Comparison of ENCODE assay signal across 13 cellular contexts in the genomic region with DNA sequence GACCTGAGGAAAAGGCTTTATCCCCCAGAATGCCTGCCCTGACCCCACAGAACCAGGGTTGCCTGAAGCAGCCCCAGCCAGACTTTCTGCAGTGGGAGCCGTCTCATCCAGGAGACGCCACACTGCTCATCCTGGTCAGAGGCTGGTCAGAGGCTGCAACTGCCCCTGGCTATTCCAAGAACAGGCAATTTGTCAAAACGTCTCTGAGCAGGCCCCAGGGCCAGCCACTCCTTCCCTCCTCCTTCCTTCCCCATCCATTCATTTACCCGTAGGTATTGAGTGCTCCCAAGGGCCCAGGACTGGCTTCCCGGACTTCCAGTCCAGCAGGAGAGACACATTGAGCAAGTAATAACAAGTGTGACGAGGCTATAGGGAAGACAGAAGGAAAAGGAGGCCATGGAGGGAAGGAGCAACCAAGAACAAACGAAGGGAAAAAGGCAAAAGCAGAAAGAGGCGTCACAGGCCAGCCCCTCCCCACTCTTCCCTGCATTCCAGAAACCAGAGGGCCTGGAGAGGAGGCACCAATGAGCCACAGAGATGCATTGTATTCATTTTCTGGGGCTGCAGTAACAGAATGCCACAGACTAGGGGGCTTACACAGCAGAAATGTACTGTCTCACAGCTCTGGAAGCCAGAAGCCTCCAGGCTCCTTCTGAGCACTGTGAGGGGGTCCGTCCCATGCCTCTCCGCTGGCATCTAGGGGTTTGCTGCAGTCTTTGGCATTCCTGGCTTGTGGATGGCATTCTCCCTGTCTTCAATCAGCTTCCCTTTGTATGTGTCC. TPM values are rescaled to one million over a fixed set of nuclear protein-coding genes. Genes with fewer than 3 reads are reported as not detected.
DNase-seq lines count a peak whose midpoint lies in the region; ATAC-seq and TF ChIP-seq lines count a peak whose summit lies in the region.
"Had no signal": no experiment of that assay in that cellular context is flagged by ENCODE, and none has a peak within 500 bp of the region (broad histone marks: within the 10 kb centered on the region; RNA-seq: fewer than 3 reads in every experiment).

No MANE protein-coding gene starts in this region.

- H3K27me3 ChIP-seq in AG04450 (ENCODE audit: control insufficient read depth, insufficient read depth, low read length), result no peaks in the 10 kb centered on the region
- H3K27me3 ChIP-seq in RWPE2 (ENCODE audit: insufficient read depth, poor library complexity, severe bottlenecking), result no peaks in the 10 kb centered on the region
- no peaks in the 10 kb centered on the region for H3K27me3 ChIP-seq in esophagus squamous epithelium
- no peaks in the 10 kb centered on the region for H3K27me3 ChIP-seq in neural progenitor cell
- H3K27me3 ChIP-seq: vagina had no signal

- H3K9ac ChIP-seq in neural progenitor cell, result no peak overlapping the region

- peak overlapping the region; percentile 4 for H3K4me2 ChIP-seq in neural progenitor cell

- H3K36me3 Mint-ChIP-seq in neural progenitor cell, result no peaks in the 10 kb centered on the region
- H3K36me3 Mint-ChIP-seq: activated CD4-positive, alpha-beta memory T cell treated with anti-CD3 and anti-CD28 coated beads for 36 hours had no signal

- H3F3A ChIP-seq in neural progenitor cell (ENCODE audit: low read depth), result no peaks in the 10 kb centered on the region

- peaks cover 41% of the 10 kb centered on the region for H3K4me1 ChIP-seq in RWPE2 (ENCODE audit: insufficient read depth, poor library complexity, severe bottlenecking)
- H3K4me1 ChIP-seq in esophagus squamous epithelium, result peaks cover 30 to 56% (median 49%) of the 10 kb centered on the region in 3 donors
- H3K4me1 ChIP-seq in neural progenitor cell, result peaks cover 11% of the 10 kb centered on the region

- H3K36me3 ChIP-seq in RWPE2 (ENCODE audit: low read depth), result no peaks in the 10 kb centered on the region
- no peaks in the 10 kb centered on the region for H3K36me3 ChIP-seq in esophagus squamous epithelium
- no peaks in the 10 kb centered on the region for H3K36me3 ChIP-seq in neural progenitor cell
- H3K36me3 ChIP-seq: vagina had no signal

- TF ChIP-seq POLR2A in esophagus squamous epithelium (IDR thresholded peaks at IDR 0.05), result no peak

- ATAC-seq in RWPE2 (ENCODE audit: low read depth) (no peak), HG02642 (IDR thresholded peaks at IDR 0.05; ENCODE audit: poor library complexity, unreplicated experiment) (no peak), GM21526 (IDR thresholded peaks at IDR 0.05; ENCODE audit: low FRiP score, unreplicated experiment) (no peak)

- POLR2A ChIA-PET in AG04450 (lab: Yijun Ruan, JAX), result no interaction called here

- H3K27ac Mint-ChIP-seq in neural progenitor cell, result peak overlapping the region; percentile 58
- H3K27ac Mint-ChIP-seq: activated CD4-positive, alpha-beta memory T cell treated with anti-CD3 and anti-CD28 coated beads for 36 hours had no signal

- no peak overlapping the region for H3K4me3 Mint-ChIP-seq in neural progenitor cell
- H3K4me3 Mint-ChIP-seq: activated CD4-positive, alpha-beta memory T cell treated with anti-CD3 and anti-CD28 coated beads for 36 hours had no signal

- H3K4me3 ChIP-seq in AG04450 (ENCODE audit: low read depth, low read length) (no peak overlapping the region), RWPE2 (ENCODE audit: severe bottlenecking) (no peak overlapping the region), esophagus squamous epithelium (no peak overlapping the region), neural progenitor cell (no peak overlapping the region)
- H3K4me3 ChIP-seq: vagina had no signal

- CTCF ChIA-PET in AG04450 (lab: Charles Lee), result interaction anchor here (1.2 to 1.6 kb wide), 2 partner anchors 16 to 106 kb away, joined by 3 to 7 read pairs; no protein-coding TSS in a partner anchor

- intact Hi-C loops in esophagus squamous epithelium (cut with DNase I), result loop anchor here (5.0 kb wide), 1 partner anchor 117 kb away; no protein-coding TSS in a partner anchor

- H3K9me3 ChIP-seq in AG04450 (ENCODE audit: control insufficient read depth, insufficient read depth, low read length) (no peaks in the 10 kb centered on the region), RWPE2 (ENCODE audit: severe bottlenecking) (no peaks in the 10 kb centered on the region), esophagus squamous epithelium (no peaks in the 10 kb centered on the region), neural progenitor cell (ENCODE audit: low read depth) (no peaks in the 10 kb centered on the region)
- H3K9me3 ChIP-seq: vagina had no signal

- H3K9me3 Mint-ChIP-seq in neural progenitor cell, result peaks cover 1% of the 10 kb centered on the region
- H3K9me3 Mint-ChIP-seq: activated CD4-positive, alpha-beta memory T cell treated with anti-CD3 and anti-CD28 coated beads for 36 hours had no signal

- H3K4me1 Mint-ChIP-seq in neural progenitor cell, result peaks cover 20% of the 10 kb centered on the region

- H2AFZ ChIP-seq in neural progenitor cell (replicated peaks), result peak overlapping the region; percentile 90

- H3K27me3 Mint-ChIP-seq in neural progenitor cell (ENCODE audit: insufficient read depth, low read depth), result peaks cover 13% of the 10 kb centered on the region

- no peaks in the 10 kb centered on the region for H4K20me1 ChIP-seq in neural progenitor cell (ENCODE audit: low read depth)

- H3K27ac ChIP-seq in AG04450 (ENCODE audit: low read depth, low read length) (peak overlapping the region; percentile 47), RWPE2 (ENCODE audit: poor library complexity, severe bottlenecking) (peak overlapping the region; percentile 78), esophagus squamous epithelium (peak overlapping the region in 3 of 4 donors; percentile 89 to 91 (median 90)), neural progenitor cell (no peak overlapping the region)

- H3K79me2 ChIP-seq in neural progenitor cell (ENCODE audit: low read depth), result no peaks in the 10 kb centered on the region

- no peak for DNase-seq in AG04450 (ENCODE audit: low read depth, low spot score)
- DNase-seq in RWPE2 (ENCODE audit: low spot score), result no peak
- DNase-seq in esophagus squamous epithelium (lab: John Stamatoyannopoulos, UW), result no peak
- peak; percentile 76 for DNase-seq in neural progenitor cell (ENCODE audit: low spot score)
- DNase-seq in GDM1 (lab: John Stamatoyannopoulos, UW), result no peak
- no peak for DNase-seq in OCI-M2 (lab: John Stamatoyannopoulos, UW; ENCODE audit: unreplicated experiment)
- DNase-seq: activated CD4-positive, alpha-beta memory T cell treated with anti-CD3 and anti-CD28 coated beads for 36 hours; KBM-7; NCI-H345; stimulated activated CD4-positive, alpha-beta T cell treated with anti-CD3 and anti-CD28 coated beads, Interleukin-2, amount 100 ng/mL, for 48 hours had no signal

- TF ChIP-seq CTCF in AG04450 (IDR thresholded peaks at IDR 0.05; ENCODE audit: low read depth, low read length) (peak; percentile 48), RWPE2 (IDR thresholded peaks at IDR 0.05; ENCODE audit: poor library complexity, severe bottlenecking) (no peak), esophagus squamous epithelium (IDR thresholded peaks at IDR 0.05) (no peak), neural progenitor cell (IDR thresholded peaks at IDR 0.05) (peak; percentile 27)

- WGBS in esophagus squamous epithelium, 2 donors, result 66% methylated on average over 6 to 10 of the region's 10 CpGs

RNA-seq across cellular contexts. Expression of a gene that starts 21.0 kb away (rescaled TPM):
- polyA plus RNA-seq in AG04450 (2011; rRNA removed), result 152 and 177 TPM in 2 replicates
- polyA minus RNA-seq in AG04450 (2011; rRNA and poly(A)+ RNA removed), result 91.4 and 91.9 TPM in 2 replicates
- 1,000 to 10,000 TPM in 1 of 4 donors, 100 to 1,000 TPM in 3; 464 to 1,007 (median 773) TPM for total RNA-seq in esophagus squamous epithelium
- total RNA-seq in neural progenitor cell (ENCODE audit: low replicate concordance), result 3.1 and 3.6 TPM in 2 replicates

RNA-seq across cellular contexts. Expression of a gene that starts 54.7 kb away (rescaled TPM):
- polyA plus RNA-seq in AG04450 (2011; rRNA removed), result 0.22 and 0.35 TPM in 2 replicates
- polyA minus RNA-seq in AG04450 (2011; rRNA and poly(A)+ RNA removed), result 0.64 and 1.0 TPM in 2 replicates
- 10 to 100 TPM; 21.1 to 92.5 (median 49.7) TPM for total RNA-seq in esophagus squamous epithelium
- 8.0 and 11.3 TPM in 2 replicates for total RNA-seq in neural progenitor cell (ENCODE audit: low replicate concordance)
- total RNA-seq: activated CD4-positive, alpha-beta memory T cell treated with anti-CD3 and anti-CD28 coated beads for 36 hours had no signal

Comparison
In these comparisons a context has a peak if more than half of its experiments do, and no peak if none do; other contexts are left out.
1. CTCF ChIP-seq: peak in AG04450 (single experiment) and neural progenitor cell (single experiment); none in RWPE2 (single experiment) and esophagus squamous epithelium (0 of 6).
2. RNA of a gene that starts 21.0 kb away (total RNA-seq): 464 to 1,007 TPM in esophagus squamous epithelium; 3.1 to 3.6 TPM in neural progenitor cell; every median in the first group is over 100 times any median in the second.